ENCODE assay signal across 1 cellular context in the genomic region with DNA sequence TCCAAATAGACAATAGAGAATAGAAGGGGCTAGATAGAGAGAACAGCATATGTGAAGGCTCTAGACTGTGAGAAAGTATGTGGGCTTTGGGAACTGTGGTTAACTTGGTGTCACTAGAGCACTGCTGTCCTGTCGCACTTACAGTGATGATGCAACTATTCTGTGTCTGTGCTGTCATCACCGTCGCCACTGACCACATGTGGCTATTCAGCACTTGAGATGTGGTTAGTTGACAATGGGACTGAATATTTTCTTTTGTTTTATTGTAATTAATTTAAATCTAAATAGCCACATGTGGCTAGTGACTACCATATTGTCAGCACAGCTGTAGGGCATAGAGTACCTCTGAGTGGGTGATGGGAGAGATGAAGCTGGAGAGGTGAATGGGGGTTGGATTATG.
TF ChIP-seq lines count a peak whose summit lies in the region.

No MANE protein-coding gene starts in this region.

TF ChIP-seq in GM12878, 131 proteins besides CTCF, POLR2A, EP300 and RAD21 (continued from another document and continues in another):
- TF ChIP-seq, protein P1, sequence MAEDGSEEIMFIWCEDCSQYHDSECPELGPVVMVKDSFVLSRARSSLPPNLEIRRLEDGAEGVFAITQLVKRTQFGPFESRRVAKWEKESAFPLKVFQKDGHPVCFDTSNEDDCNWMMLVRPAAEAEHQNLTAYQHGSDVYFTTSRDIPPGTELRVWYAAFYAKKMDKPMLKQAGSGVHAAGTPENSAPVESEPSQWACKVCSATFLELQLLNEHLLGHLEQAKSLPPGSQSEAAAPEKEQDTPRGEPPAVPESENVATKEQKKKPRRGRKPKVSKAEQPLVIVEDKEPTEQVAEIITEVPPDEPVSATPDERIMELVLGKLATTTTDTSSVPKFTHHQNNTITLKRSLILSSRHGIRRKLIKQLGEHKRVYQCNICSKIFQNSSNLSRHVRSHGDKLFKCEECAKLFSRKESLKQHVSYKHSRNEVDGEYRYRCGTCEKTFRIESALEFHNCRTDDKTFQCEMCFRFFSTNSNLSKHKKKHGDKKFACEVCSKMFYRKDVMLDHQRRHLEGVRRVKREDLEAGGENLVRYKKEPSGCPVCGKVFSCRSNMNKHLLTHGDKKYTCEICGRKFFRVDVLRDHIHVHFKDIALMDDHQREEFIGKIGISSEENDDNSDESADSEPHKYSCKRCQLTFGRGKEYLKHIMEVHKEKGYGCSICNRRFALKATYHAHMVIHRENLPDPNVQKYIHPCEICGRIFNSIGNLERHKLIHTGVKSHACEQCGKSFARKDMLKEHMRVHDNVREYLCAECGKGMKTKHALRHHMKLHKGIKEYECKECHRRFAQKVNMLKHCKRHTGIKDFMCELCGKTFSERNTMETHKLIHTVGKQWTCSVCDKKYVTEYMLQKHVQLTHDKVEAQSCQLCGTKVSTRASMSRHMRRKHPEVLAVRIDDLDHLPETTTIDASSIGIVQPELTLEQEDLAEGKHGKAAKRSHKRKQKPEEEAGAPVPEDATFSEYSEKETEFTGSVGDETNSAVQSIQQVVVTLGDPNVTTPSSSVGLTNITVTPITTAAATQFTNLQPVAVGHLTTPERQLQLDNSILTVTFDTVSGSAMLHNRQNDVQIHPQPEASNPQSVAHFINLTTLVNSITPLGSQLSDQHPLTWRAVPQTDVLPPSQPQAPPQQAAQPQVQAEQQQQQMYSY (CRISPR knock-in tag; IDR thresholded peaks at IDR 0.05): no peak
- TF ChIP-seq RELA (IDR thresholded peaks at IDR 0.05; ENCODE audit: borderline replicate concordance, partially characterized antibody) (no peak), RBBP5 (conservative IDR thresholded peaks at IDR 0.05) (no peak), TBL1XR1 (IDR thresholded peaks at IDR 0.05; ENCODE audit: low read depth, low read length) (no peak), DPF2 (IDR thresholded peaks at IDR 0.05) (peak; percentile 71), FOXK2 (IDR thresholded peaks at IDR 0.05) (no peak), TCF12 (IDR thresholded peaks at IDR 0.05; ENCODE audit: low read depth, low read length) (0 out of 2 replicates have a peak, but pooled peaks have one; percentile 57), REST (IDR thresholded peaks at IDR 0.05; ENCODE audit: low read depth, low read length) (no peak), ZNF217 (IDR thresholded peaks at IDR 0.05) (no peak), MTA3 (IDR thresholded peaks at IDR 0.05; ENCODE audit: borderline replicate concordance, low read length) (no peak), BHLHE40 (IDR thresholded peaks at IDR 0.05; ENCODE audit: borderline replicate concordance in 1 of 2, low read depth in 2 of 2, low read length in 1 of 2) (peak; percentile 61 to 71; a peak in 3 of 4 replicates), SUZ12 (IDR thresholded peaks at IDR 0.05; ENCODE audit: unreplicated experiment) (no peak), ESRRA (IDR thresholded peaks at IDR 0.05; ENCODE audit: low read length) (no peak), ASH2L (IDR thresholded peaks at IDR 0.05; ENCODE audit: borderline replicate concordance, low read depth) (no peak), RB1 (IDR thresholded peaks at IDR 0.05; ENCODE audit: borderline replicate concordance) (no peak), SMAD5 (IDR thresholded peaks at IDR 0.05; ENCODE audit: low read depth) (no peak), POLR2AphosphoS5 (IDR thresholded peaks at IDR 0.05; ENCODE audit: low read length) (no peak), HDAC2 (IDR thresholded peaks at IDR 0.05) (no peak), SIN3A (IDR thresholded peaks at IDR 0.05; ENCODE audit: low read depth, low read length) (no peak), RAD51 (IDR thresholded peaks at IDR 0.05) (no peak; the same call in 1 of the 2 replicates), KDM1A (IDR thresholded peaks at IDR 0.05; ENCODE audit: borderline replicate concordance) (no peak), IKZF2 (IDR thresholded peaks at IDR 0.05) (peak; percentile 50 to 72; a peak in 2 of 4 replicates), E4F1 (IDR thresholded peaks at IDR 0.05; ENCODE audit: borderline replicate concordance, partially characterized antibody) (no peak), TCF3 (IDR thresholded peaks at IDR 0.05; ENCODE audit: borderline replicate concordance, insufficient read depth, low read depth, low read length) (no peak), CBX3 (IDR thresholded peaks at IDR 0.05; ENCODE audit: borderline replicate concordance, low read depth) (no peak), YBX1 (IDR thresholded peaks at IDR 0.05) (no peak), RCOR1 (conservative IDR thresholded peaks at IDR 0.05; ENCODE audit: low read depth, low read length) (no peak), NBN (IDR thresholded peaks at IDR 0.05) (peak; percentile 76), ZNF384 (IDR thresholded peaks at IDR 0.05; ENCODE audit: borderline replicate concordance, low read depth, low read length) (no peak), JUND (IDR thresholded peaks at IDR 0.05; ENCODE audit: low read depth, low read length) (no peak)
- TF ChIP-seq, protein P2, sequence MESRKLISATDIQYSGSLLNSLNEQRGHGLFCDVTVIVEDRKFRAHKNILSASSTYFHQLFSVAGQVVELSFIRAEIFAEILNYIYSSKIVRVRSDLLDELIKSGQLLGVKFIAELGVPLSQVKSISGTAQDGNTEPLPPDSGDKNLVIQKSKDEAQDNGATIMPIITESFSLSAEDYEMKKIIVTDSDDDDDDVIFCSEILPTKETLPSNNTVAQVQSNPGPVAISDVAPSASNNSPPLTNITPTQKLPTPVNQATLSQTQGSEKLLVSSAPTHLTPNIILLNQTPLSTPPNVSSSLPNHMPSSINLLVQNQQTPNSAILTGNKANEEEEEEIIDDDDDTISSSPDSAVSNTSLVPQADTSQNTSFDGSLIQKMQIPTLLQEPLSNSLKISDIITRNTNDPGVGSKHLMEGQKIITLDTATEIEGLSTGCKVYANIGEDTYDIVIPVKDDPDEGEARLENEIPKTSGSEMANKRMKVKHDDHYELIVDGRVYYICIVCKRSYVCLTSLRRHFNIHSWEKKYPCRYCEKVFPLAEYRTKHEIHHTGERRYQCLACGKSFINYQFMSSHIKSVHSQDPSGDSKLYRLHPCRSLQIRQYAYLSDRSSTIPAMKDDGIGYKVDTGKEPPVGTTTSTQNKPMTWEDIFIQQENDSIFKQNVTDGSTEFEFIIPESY (IDR thresholded peaks at IDR 0.05): no peak
- TF ChIP-seq, protein P3, sequence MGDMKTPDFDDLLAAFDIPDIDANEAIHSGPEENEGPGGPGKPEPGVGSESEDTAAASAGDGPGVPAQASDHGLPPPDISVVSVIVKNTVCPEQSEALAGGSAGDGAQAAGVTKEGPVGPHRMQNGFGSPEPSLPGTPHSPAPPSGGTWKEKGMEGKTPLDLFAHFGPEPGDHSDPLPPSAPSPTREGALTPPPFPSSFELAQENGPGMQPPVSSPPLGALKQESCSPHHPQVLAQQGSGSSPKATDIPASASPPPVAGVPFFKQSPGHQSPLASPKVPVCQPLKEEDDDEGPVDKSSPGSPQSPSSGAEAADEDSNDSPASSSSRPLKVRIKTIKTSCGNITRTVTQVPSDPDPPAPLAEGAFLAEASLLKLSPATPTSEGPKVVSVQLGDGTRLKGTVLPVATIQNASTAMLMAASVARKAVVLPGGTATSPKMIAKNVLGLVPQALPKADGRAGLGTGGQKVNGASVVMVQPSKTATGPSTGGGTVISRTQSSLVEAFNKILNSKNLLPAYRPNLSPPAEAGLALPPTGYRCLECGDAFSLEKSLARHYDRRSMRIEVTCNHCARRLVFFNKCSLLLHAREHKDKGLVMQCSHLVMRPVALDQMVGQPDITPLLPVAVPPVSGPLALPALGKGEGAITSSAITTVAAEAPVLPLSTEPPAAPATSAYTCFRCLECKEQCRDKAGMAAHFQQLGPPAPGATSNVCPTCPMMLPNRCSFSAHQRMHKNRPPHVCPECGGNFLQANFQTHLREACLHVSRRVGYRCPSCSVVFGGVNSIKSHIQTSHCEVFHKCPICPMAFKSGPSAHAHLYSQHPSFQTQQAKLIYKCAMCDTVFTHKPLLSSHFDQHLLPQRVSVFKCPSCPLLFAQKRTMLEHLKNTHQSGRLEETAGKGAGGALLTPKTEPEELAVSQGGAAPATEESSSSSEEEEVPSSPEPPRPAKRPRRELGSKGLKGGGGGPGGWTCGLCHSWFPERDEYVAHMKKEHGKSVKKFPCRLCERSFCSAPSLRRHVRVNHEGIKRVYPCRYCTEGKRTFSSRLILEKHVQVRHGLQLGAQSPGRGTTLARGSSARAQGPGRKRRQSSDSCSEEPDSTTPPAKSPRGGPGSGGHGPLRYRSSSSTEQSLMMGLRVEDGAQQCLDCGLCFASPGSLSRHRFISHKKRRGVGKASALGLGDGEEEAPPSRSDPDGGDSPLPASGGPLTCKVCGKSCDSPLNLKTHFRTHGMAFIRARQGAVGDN (IDR thresholded peaks at IDR 0.05): no peak
- TF ChIP-seq, protein P4, sequence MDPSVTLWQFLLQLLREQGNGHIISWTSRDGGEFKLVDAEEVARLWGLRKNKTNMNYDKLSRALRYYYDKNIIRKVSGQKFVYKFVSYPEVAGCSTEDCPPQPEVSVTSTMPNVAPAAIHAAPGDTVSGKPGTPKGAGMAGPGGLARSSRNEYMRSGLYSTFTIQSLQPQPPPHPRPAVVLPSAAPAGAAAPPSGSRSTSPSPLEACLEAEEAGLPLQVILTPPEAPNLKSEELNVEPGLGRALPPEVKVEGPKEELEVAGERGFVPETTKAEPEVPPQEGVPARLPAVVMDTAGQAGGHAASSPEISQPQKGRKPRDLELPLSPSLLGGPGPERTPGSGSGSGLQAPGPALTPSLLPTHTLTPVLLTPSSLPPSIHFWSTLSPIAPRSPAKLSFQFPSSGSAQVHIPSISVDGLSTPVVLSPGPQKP (IDR thresholded peaks at IDR 0.05; ENCODE audit: low read depth, low read length): no peak
- TF ChIP-seq, protein P5, sequence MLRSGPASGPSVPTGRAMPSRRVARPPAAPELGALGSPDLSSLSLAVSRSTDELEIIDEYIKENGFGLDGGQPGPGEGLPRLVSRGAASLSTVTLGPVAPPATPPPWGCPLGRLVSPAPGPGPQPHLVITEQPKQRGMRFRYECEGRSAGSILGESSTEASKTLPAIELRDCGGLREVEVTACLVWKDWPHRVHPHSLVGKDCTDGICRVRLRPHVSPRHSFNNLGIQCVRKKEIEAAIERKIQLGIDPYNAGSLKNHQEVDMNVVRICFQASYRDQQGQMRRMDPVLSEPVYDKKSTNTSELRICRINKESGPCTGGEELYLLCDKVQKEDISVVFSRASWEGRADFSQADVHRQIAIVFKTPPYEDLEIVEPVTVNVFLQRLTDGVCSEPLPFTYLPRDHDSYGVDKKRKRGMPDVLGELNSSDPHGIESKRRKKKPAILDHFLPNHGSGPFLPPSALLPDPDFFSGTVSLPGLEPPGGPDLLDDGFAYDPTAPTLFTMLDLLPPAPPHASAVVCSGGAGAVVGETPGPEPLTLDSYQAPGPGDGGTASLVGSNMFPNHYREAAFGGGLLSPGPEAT (IDR thresholded peaks at IDR 0.05; ENCODE audit: low read depth): no peak
- TF ChIP-seq, protein P6, sequence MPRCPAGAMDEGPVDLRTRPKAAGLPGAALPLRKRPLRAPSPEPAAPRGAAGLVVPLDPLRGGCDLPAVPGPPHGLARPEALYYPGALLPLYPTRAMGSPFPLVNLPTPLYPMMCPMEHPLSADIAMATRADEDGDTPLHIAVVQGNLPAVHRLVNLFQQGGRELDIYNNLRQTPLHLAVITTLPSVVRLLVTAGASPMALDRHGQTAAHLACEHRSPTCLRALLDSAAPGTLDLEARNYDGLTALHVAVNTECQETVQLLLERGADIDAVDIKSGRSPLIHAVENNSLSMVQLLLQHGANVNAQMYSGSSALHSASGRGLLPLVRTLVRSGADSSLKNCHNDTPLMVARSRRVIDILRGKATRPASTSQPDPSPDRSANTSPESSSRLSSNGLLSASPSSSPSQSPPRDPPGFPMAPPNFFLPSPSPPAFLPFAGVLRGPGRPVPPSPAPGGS (IDR thresholded peaks at IDR 0.05; ENCODE audit: borderline replicate concordance, insufficient read depth, low read depth, low read length, poor library complexity, severe bottlenecking): peak; percentile 46
- TF ChIP-seq, protein P7, sequence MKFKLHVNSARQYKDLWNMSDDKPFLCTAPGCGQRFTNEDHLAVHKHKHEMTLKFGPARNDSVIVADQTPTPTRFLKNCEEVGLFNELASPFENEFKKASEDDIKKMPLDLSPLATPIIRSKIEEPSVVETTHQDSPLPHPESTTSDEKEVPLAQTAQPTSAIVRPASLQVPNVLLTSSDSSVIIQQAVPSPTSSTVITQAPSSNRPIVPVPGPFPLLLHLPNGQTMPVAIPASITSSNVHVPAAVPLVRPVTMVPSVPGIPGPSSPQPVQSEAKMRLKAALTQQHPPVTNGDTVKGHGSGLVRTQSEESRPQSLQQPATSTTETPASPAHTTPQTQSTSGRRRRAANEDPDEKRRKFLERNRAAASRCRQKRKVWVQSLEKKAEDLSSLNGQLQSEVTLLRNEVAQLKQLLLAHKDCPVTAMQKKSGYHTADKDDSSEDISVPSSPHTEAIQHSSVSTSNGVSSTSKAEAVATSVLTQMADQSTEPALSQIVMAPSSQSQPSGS (IDR thresholded peaks at IDR 0.05; ENCODE audit: low read length): peak; percentile 69
